8 cellular contexts compared by ENCODE assay signal in the genomic region with DNA sequence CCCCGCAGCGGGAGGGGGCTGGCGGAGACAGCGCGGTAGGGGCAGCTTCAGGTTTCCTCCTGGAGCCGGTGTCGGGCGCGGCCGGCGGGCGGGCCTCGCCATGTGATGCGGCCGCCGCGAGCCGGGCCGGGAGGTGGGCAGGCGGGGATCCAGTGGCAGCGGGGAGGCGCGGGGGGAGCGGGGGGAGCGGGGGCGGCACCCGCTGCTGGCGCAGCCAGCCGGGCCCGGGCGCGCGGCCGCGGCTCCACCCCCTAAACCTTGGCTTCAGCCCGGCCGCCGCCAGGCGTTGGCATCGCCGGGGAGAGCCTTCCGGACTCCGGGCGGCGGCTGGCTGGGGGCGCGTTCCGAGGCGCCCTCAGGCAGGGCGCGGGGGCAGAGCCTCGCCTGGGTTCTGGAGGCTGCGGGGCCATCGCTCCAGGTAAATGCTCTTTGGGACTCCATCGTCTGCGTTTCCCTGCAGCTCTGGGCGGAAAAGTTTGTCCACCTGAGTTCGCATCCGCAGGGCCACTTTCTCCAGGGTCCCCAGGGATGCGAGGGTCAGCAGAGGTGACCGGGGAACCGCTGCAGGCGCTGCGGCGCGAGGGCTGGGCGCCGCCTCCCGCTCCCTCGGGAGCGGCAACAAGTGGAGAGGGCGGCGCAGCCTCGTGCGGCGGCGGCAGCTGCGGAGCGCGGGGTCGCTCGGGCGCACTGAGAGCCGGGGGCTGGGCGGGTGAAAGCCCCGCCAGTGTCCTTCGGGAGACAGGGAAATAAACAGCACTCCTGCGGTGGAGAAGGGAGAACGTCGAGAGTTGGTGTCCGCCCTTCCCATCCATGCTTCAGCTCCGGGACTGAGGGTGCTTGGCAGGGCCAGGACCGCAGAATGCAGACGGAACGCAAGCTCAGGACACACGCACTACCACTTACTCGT. TPM values are rescaled to one million over a fixed set of nuclear protein-coding genes. Genes with fewer than 3 reads are reported as not detected.
A peak's percentile ranks its signal among the peaks of the same experiment; 100 is the strongest.
DNase-seq lines count a peak whose midpoint lies in the region; ATAC-seq, FAIRE-seq and TF ChIP-seq lines count a peak whose summit lies in the region.

A gene with protein sequence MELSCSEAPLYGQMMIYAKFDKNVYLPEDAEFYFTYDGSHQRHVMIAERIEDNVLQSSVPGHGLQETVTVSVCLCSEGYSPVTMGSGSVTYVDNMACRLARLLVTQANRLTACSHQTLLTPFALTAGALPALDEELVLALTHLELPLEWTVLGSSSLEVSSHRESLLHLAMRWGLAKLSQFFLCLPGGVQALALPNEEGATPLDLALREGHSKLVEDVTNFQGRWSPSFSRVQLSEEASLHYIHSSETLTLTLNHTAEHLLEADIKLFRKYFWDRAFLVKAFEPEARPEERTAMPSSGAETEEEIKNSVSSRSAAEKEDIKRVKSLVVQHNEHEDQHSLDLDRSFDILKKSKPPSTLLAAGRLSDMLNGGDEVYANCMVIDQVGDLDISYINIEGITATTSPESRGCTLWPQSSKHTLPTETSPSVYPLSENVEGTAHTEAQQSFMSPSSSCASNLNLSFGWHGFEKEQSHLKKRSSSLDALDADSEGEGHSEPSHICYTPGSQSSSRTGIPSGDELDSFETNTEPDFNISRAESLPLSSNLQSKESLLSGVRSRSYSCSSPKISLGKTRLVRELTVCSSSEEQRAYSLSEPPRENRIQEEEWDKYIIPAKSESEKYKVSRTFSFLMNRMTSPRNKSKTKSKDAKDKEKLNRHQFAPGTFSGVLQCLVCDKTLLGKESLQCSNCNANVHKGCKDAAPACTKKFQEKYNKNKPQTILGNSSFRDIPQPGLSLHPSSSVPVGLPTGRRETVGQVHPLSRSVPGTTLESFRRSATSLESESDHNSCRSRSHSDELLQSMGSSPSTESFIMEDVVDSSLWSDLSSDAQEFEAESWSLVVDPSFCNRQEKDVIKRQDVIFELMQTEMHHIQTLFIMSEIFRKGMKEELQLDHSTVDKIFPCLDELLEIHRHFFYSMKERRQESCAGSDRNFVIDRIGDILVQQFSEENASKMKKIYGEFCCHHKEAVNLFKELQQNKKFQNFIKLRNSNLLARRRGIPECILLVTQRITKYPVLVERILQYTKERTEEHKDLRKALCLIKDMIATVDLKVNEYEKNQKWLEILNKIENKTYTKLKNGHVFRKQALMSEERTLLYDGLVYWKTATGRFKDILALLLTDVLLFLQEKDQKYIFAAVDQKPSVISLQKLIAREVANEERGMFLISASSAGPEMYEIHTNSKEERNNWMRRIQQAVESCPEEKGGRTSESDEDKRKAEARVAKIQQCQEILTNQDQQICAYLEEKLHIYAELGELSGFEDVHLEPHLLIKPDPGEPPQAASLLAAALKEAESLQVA (N-terminal part only) (plus strand): TSS at position 292 of the 907 bp plus-strand sequence. CDS start 58,656 bp downstream, outside the sequence.

- 2 to 22% (median 3%) methylated on average over 10 to 97 of the region's 97 CpGs for WGBS in spleen, 5 donors

- peaks cover 50% of the 10 kb centered on the region for H3K27me3 Mint-ChIP-seq in activated naive CD4-positive, alpha-beta T cell treated with anti-CD3 and anti-CD28 coated beads for 36 hours (ENCODE audit: low read depth)
- no peaks in the 10 kb centered on the region for H3K27me3 Mint-ChIP-seq in chondrocyte (ENCODE audit: low read depth)

- peaks cover 52% of the 10 kb centered on the region for H3K79me2 ChIP-seq in keratinocyte (ENCODE audit: control insufficient read depth, insufficient read depth, low read length)

- no peak for TF ChIP-seq POLR2A in spleen (IDR thresholded peaks at IDR 0.05)

- peak within 1 kb of the TSS; percentile 91 for H3K4me2 ChIP-seq in keratinocyte (ENCODE audit: control insufficient read depth, extremely low read depth, insufficient read depth, low read depth, low read length)

- no peaks in the 10 kb centered on the region for H4K20me1 ChIP-seq in keratinocyte (ENCODE audit: control insufficient read depth, extremely low read depth, insufficient read depth, low read length)

- CTCF ChIA-PET in activated naive CD4-positive, alpha-beta T cell treated with anti-CD3 and anti-CD28 coated beads for 36 hours (lab: Charles Lee) = interaction anchor here (1.0 kb wide), 1 partner anchor 30 kb away, joined by 3 read pairs; no protein-coding TSS in a partner anchor

- H3K9me3 Mint-ChIP-seq in activated naive CD4-positive, alpha-beta T cell treated with anti-CD3 and anti-CD28 coated beads for 36 hours = no peaks in the 10 kb centered on the region
- no peaks in the 10 kb centered on the region for H3K9me3 Mint-ChIP-seq in chondrocyte (ENCODE audit: low read depth)

- peaks cover 37% of the 10 kb centered on the region for H3K4me1 ChIP-seq in keratinocyte (ENCODE audit: control insufficient read depth, extremely low read depth, insufficient read depth, low read length)
- peaks cover 0 to 27% (median 15%) of the 10 kb centered on the region in 6 donors for H3K4me1 ChIP-seq in spleen

- no peak within 1 kb of the TSS for H3K27ac ChIP-seq in SK-N-MC
- peak within 1 kb of the TSS; percentile 90 for H3K27ac ChIP-seq in keratinocyte (ENCODE audit: control insufficient read depth, insufficient read depth, low read length)
- H3K27ac ChIP-seq in spleen = peak within 1 kb of the TSS in 7 of 8 donors; percentile 58 to 84 (median 74)

- H3K36me3 Mint-ChIP-seq in activated naive CD4-positive, alpha-beta T cell treated with anti-CD3 and anti-CD28 coated beads for 36 hours (ENCODE audit: low read depth) = no peaks in the 10 kb centered on the region
- H3K36me3 Mint-ChIP-seq in chondrocyte (ENCODE audit: low read depth) = no peaks in the 10 kb centered on the region

- peak; percentile 15 for DNase-seq in activated naive CD4-positive, alpha-beta T cell treated with anti-CD3 and anti-CD28 coated beads for 36 hours
- DNase-seq in activated naive CD4-positive, alpha-beta T cell treated with anti-CD3 and anti-CD28 coated beads, Interleukin-2, amount 50 U/mL, for 16 hours = no peak
- DNase-seq in HT-29 (ENCODE audit: low spot score) = peak; percentile 83
- no peak for DNase-seq in SK-N-MC (ENCODE audit: low read depth, low spot score)
- DNase-seq in chondrocyte (ENCODE audit: low spot score) = no peak
- DNase-seq in keratinocyte (ENCODE audit: low read depth, low spot score) = no peak
- peak; percentile 83 for DNase-seq in spleen

- no peak for FAIRE-seq in keratinocyte (lab: Jason Lieb, UNC)

- peak within 1 kb of the TSS; percentile 21 for H3K4me3 Mint-ChIP-seq in activated naive CD4-positive, alpha-beta T cell treated with anti-CD3 and anti-CD28 coated beads for 36 hours
- peak within 1 kb of the TSS; percentile 71 for H3K4me3 Mint-ChIP-seq in chondrocyte (ENCODE audit: unreplicated experiment)

- TF ChIP-seq CTCF in chondrocyte (IDR thresholded peaks at IDR 0.05) (peak; percentile 5), keratinocyte (optimal IDR thresholded peaks at IDR 0.05 in 1 of 3, IDR thresholded peaks at IDR 0.05 in 1 of 3, conservative IDR thresholded peaks at IDR 0.05 in 1 of 3; ENCODE audit: extremely low read depth in 1 of 3, insufficient read depth in 2 of 3, low read length in 3 of 3) (no peak), spleen (IDR thresholded peaks at IDR 0.05 in 8 of 11, conservative IDR thresholded peaks at IDR 0.05 in 3 of 11) (no peak)

- no peaks in the 10 kb centered on the region for H3K9me1 ChIP-seq in keratinocyte (ENCODE audit: control insufficient read depth, extremely low read depth, insufficient read depth, low read length)

- H3K36me3 ChIP-seq in SK-N-MC (ENCODE audit: insufficient read depth, low read length) (no peaks in the 10 kb centered on the region), keratinocyte (ENCODE audit: control insufficient read depth in 2 of 2, extremely low read depth in 1 of 2, insufficient read depth in 2 of 2, low read length in 2 of 2) (peaks cover 0 to 2% of the 10 kb centered on the region in 2 experiments), spleen (no peaks in the 10 kb centered on the region)

- dilution Hi-C loops in keratinocyte (cut with MboI; ENCODE audit: extremely low pct_ligation_motif_present, low sequenced_read_pairs) = no loop called here

- peak within 1 kb of the TSS; percentile 79 for H2AFZ ChIP-seq in keratinocyte (ENCODE audit: control insufficient read depth, low read length)

- intact Hi-C loops in activated naive CD4-positive, alpha-beta T cell treated with anti-CD3 and anti-CD28 coated beads for 36 hours (cut with micrococcal nuclease) = no loop called here
- intact Hi-C loops in spleen (cut with DNase I; ENCODE audit: low total_unique reads) = no loop called here

- H3K4me3 ChIP-seq in SK-N-MC = peak within 1 kb of the TSS; percentile 69
- peak within 1 kb of the TSS; percentile 64 to 97 (median 96) for H3K4me3 ChIP-seq in keratinocyte (ENCODE audit: control insufficient read depth in 2 of 3, extremely low read depth in 1 of 3, insufficient read depth in 2 of 3, low read depth in 1 of 3, low read length in 3 of 3)
- H3K4me3 ChIP-seq in spleen = peak within 1 kb of the TSS; percentile 33 to 73 (median 52)

- no peaks in the 10 kb centered on the region for H3K4me1 Mint-ChIP-seq in activated naive CD4-positive, alpha-beta T cell treated with anti-CD3 and anti-CD28 coated beads for 36 hours (ENCODE audit: low read depth)
- peaks cover 31% of the 10 kb centered on the region for H3K4me1 Mint-ChIP-seq in chondrocyte (ENCODE audit: low read depth)

- H3K27ac Mint-ChIP-seq in activated naive CD4-positive, alpha-beta T cell treated with anti-CD3 and anti-CD28 coated beads for 36 hours = no peak within 1 kb of the TSS
- peak within 1 kb of the TSS; percentile 41 for H3K27ac Mint-ChIP-seq in chondrocyte (ENCODE audit: unreplicated experiment)

- H3K9me3 ChIP-seq in SK-N-MC (ENCODE audit: low read depth, low read length) (no peaks in the 10 kb centered on the region), keratinocyte (ENCODE audit: control insufficient read depth, low read depth, low read length) (no peaks in the 10 kb centered on the region), spleen (no peaks in the 10 kb centered on the region)

- ATAC-seq in HG03108 (IDR thresholded peaks at IDR 0.05; ENCODE audit: unreplicated experiment) = no peak

- H3K9ac ChIP-seq in SK-N-MC (ENCODE audit: insufficient read length) (no peak within 1 kb of the TSS), keratinocyte (ENCODE audit: control insufficient read depth, extremely low read depth, insufficient read depth, low read length) (peak within 1 kb of the TSS; percentile 93)

- H3K27me3 ChIP-seq in keratinocyte (ENCODE audit: control insufficient read depth, extremely low read depth, insufficient read depth, low read length) (no peaks in the 10 kb centered on the region), spleen (replicated peaks in 1 of 7) (peaks cover 0 to 48% (median 10%) of the 10 kb centered on the region in 7 donors)

RNA-seq across cellular contexts. Expression of the gene that starts here (rescaled TPM):
- total RNA-seq in activated naive CD4-positive, alpha-beta T cell treated with anti-CD3 and anti-CD28 coated beads for 36 hours = not detected
- 20.1 and 36.5 TPM in 2 replicates for total RNA-seq in HT-29 (2014; rRNA removed; shearing (Covaris generic))
- total RNA-seq in chondrocyte = 9.3 to 20.1 TPM (median 10.1 TPM) in 3 replicates
- polyA plus RNA-seq in keratinocyte = 17.7 to 31.6 TPM (median 24.2 TPM) in 3 replicates
- 94.4 TPM for polyA plus RNA-seq in keratinocyte (2011; ENCODE audit: low read depth)
- polyA plus RNA-seq in keratinocyte (2011; cell fraction: cytosol; rRNA removed) = 20.0 and 27.5 TPM in 2 replicates
- polyA plus RNA-seq in keratinocyte (2011; cell fraction: nucleus; rRNA removed) = 67.9 and 74.3 TPM in 2 replicates
- polyA plus RNA-seq in keratinocyte (2012; ENCODE audit: low replicate concordance) = 24.0 and 42.0 TPM in 2 replicates
- 71.2 to 134 TPM (median 94.2 TPM) in 3 replicates for polyA minus RNA-seq in keratinocyte
- 43.9 TPM for polyA minus RNA-seq in keratinocyte (2011; cell fraction: cytosol; rRNA and poly(A)+ RNA removed)
- polyA minus RNA-seq in keratinocyte (2011; cell fraction: nucleus; rRNA and poly(A)+ RNA removed) = 187 and 303 TPM in 2 replicates
- 10 to 100 TPM in 4 of 7 donors, 1 to 10 TPM in 3; 3.8 to 17.5 (median 10.0) TPM for total RNA-seq in spleen
- 1 to 10 TPM in 2 of 3 donors, under 1 TPM in 1; 0.53 to 3.3 (median 1.5) TPM for polyA plus RNA-seq in spleen

Comparison
In these comparisons a context has a peak if more than half of its experiments do, and no peak if none do; other contexts are left out.
1. RNA of the gene that starts here (total RNA-seq): 20.1 to 36.5 TPM in HT-29, 3.8 to 17.5 TPM in spleen and 9.3 to 20.1 TPM in chondrocyte; not detected in activated naive CD4-positive, alpha-beta T cell treated with anti-CD3 and anti-CD28 coated beads for 36 hours; every median in the first group is over 4 times any median in the second.
2. RNA of the gene that starts here (polyA plus RNA-seq): 17.7 to 94.4 TPM in keratinocyte; 0.53 to 3.3 TPM in spleen; every median in the first group is over 4 times any median in the second.
3. Peak in DNase-seq in activated naive CD4-positive, alpha-beta T cell treated with anti-CD3 and anti-CD28 coated beads for 36 hours; RNA of the gene not detected or under 1 TPM.
4. DNase-seq: peak in HT-29 (single experiment) and spleen (single experiment); none in activated naive CD4-positive, alpha-beta T cell treated with anti-CD3 and anti-CD28 coated beads, Interleukin-2, amount 50 U/mL, for 16 hours (single experiment), SK-N-MC (single experiment), chondrocyte (single experiment) and keratinocyte (single experiment).
5. Peak in every context shown above with its lines, with median percentiles within 50 percentile points of each other: H3K4me3 ChIP-seq.